ENCODE assay signal across 26 cellular contexts in genomic region chr2:175137793-175138192, GRCh38.
"Had no signal": no experiment of that assay in that cellular context is flagged by ENCODE, and none has a peak within 500 bp of the region (broad histone marks: within the 10 kb centered on the region; RNA-seq: fewer than 3 reads in every experiment).

No MANE protein-coding gene starts in this region.

- H3K4me2 ChIP-seq: SK-N-SH had no signal

- ATAC-seq: activated CD4-positive, alpha-beta T cell treated with anti-CD3 and anti-CD28 coated beads for 36 hours; activated CD8-positive, alpha-beta T cell treated with anti-CD3 and anti-CD28 coated beads for 36 hours; Panc1; Right ventricle myocardium inferior had no signal

- H3K4me3 ChIP-seq: cardiac muscle cell, SJCRH30 had no signal

- H3K9ac ChIP-seq: SK-N-SH had no signal

- H3K9me2 ChIP-seq: SK-N-SH had no signal

- DNase-seq: activated CD4-positive, alpha-beta T cell treated with anti-CD3 and anti-CD28 coated beads for 36 hours; activated CD4-positive, alpha-beta T cell treated with anti-CD3 and anti-CD28 coated beads, Interleukin-2, amount 50 U/mL, for 1 hour; activated CD8-positive, alpha-beta memory T cell treated with anti-CD3 and anti-CD28 coated beads, Interleukin-2, amount 50 U/mL, for 4 hours; activated CD8-positive, alpha-beta T cell treated with anti-CD3 and anti-CD28 coated beads for 36 hours; activated effector memory CD4-positive, alpha-beta T cell treated with anti-CD3 and anti-CD28 coated beads, Interleukin-2, amount 50 U/mL, for 16 hours; activated naive CD4-positive, alpha-beta T cell treated with anti-CD3 and anti-CD28 coated beads for 36 hours; activated naive CD8-positive, alpha-beta T cell treated with anti-CD3 and anti-CD28 coated beads for 36 hours; brain microvascular endothelial cell; cerebellar nuclear complex; NCI-H146; NCI-H187 treated with DMSO at 0.1 percent for 48 hours; NCI-H2081 treated with DMSO at 0.1 percent for 48 hours; NCI-H446; NCI-H524; NCI-H748 treated with DMSO at 0.1 percent for 48 hours; NK-92 treated with Interleukin-12 subunit alpha and Interleukin-12 subunit beta, amount 100 ng/mL, for 24 hours; OCI-M1; RPMI8226; SJCRH30; SK-N-SH; T-helper 1 cell; WERI-Rb-1 had no signal

- H3K27me3 Mint-ChIP-seq: activated CD4-positive, alpha-beta T cell treated with anti-CD3 and anti-CD28 coated beads for 36 hours; activated CD8-positive, alpha-beta T cell treated with anti-CD3 and anti-CD28 coated beads for 36 hours; activated naive CD8-positive, alpha-beta T cell treated with anti-CD3 and anti-CD28 coated beads for 36 hours had no signal

- H3K27ac Mint-ChIP-seq: activated CD4-positive, alpha-beta T cell treated with anti-CD3 and anti-CD28 coated beads for 36 hours; activated CD8-positive, alpha-beta T cell treated with anti-CD3 and anti-CD28 coated beads for 36 hours; activated naive CD4-positive, alpha-beta T cell treated with anti-CD3 and anti-CD28 coated beads for 36 hours; activated naive CD8-positive, alpha-beta T cell treated with anti-CD3 and anti-CD28 coated beads for 36 hours; activated T-helper 1 cell treated with anti-CD3 and anti-CD28 coated beads, Interleukin-12 subunit alpha, Interleukin-12 subunit beta, Interleukin-2, Interleukin-4 antibody, amounts not matched to agents 30 ng/mL and 10 ng/mL and 1 ng/mL, durations not matched to agents 14 hours and 24 hours and 36 hours had no signal

- H3K36me3 ChIP-seq: brain microvascular endothelial cell had no signal

- H3K9me3 ChIP-seq: SJCRH30, SK-N-SH had no signal

- H3K27ac ChIP-seq: brain microvascular endothelial cell, cardiac muscle cell, SJCRH30, WERI-Rb-1 had no signal

- H3K27me3 ChIP-seq: brain microvascular endothelial cell, cardiac muscle cell, SJCRH30 had no signal

- H3K4me3 Mint-ChIP-seq: activated CD4-positive, alpha-beta T cell treated with anti-CD3 and anti-CD28 coated beads for 36 hours; activated CD8-positive, alpha-beta T cell treated with anti-CD3 and anti-CD28 coated beads for 36 hours; activated naive CD4-positive, alpha-beta T cell treated with anti-CD3 and anti-CD28 coated beads for 36 hours; activated naive CD8-positive, alpha-beta T cell treated with anti-CD3 and anti-CD28 coated beads for 36 hours; activated T-helper 1 cell treated with anti-CD3 and anti-CD28 coated beads, Interleukin-12 subunit alpha, Interleukin-12 subunit beta, Interleukin-2, Interleukin-4 antibody, amounts not matched to agents 30 ng/mL and 10 ng/mL and 1 ng/mL, durations not matched to agents 14 hours and 24 hours and 36 hours had no signal

- H3K9me3 Mint-ChIP-seq: activated CD8-positive, alpha-beta T cell treated with anti-CD3 and anti-CD28 coated beads for 36 hours; activated naive CD4-positive, alpha-beta T cell treated with anti-CD3 and anti-CD28 coated beads for 36 hours; activated naive CD8-positive, alpha-beta T cell treated with anti-CD3 and anti-CD28 coated beads for 36 hours; activated T-helper 1 cell treated with anti-CD3 and anti-CD28 coated beads, Interleukin-12 subunit alpha, Interleukin-12 subunit beta, Interleukin-2, Interleukin-4 antibody, amounts not matched to agents 30 ng/mL and 10 ng/mL and 1 ng/mL, durations not matched to agents 14 hours and 24 hours and 36 hours had no signal

- H3K4me1 ChIP-seq: SJCRH30 had no signal
